25 cellular contexts compared by ENCODE assay signal in genomic region chr10:130553846-130554245, GRCh38.
"Had no signal": no experiment of that assay in that cellular context is flagged by ENCODE, and none has a peak within 500 bp of the region (broad histone marks: within the 10 kb centered on the region; RNA-seq: fewer than 3 reads in every experiment).

No MANE protein-coding gene starts in this region.

- H3K4me3 ChIP-seq: body of pancreas, cardiac muscle cell, gastroesophageal sphincter, heart left ventricle, lower lobe of right lung, neural progenitor cell, testis, upper lobe of left lung had no signal

- H3K4me2 ChIP-seq: neural progenitor cell had no signal

- H3K9me3 Mint-ChIP-seq: activated naive CD4-positive, alpha-beta T cell treated with anti-CD3 and anti-CD28 coated beads, Interleukin-2, amount 50 U/mL, for 24 hours; neural progenitor cell had no signal

- H3K4me3 Mint-ChIP-seq: activated CD8-positive, alpha-beta T cell treated with anti-CD3 and anti-CD28 coated beads, Interleukin-2, amount 10 ng/mL, durations not matched to agents 7 days and 5 days; activated naive CD4-positive, alpha-beta T cell treated with anti-CD3 and anti-CD28 coated beads, Interleukin-2, amount 50 U/mL, for 24 hours; naive thymus-derived CD4-positive, alpha-beta T cell; neural progenitor cell had no signal

- H3K36me3 Mint-ChIP-seq: activated naive CD4-positive, alpha-beta T cell treated with anti-CD3 and anti-CD28 coated beads, Interleukin-2, amount 50 U/mL, for 24 hours; naive thymus-derived CD4-positive, alpha-beta T cell; neural progenitor cell had no signal

- H3K36me3 ChIP-seq: cardiac muscle cell, gastroesophageal sphincter, heart left ventricle, lower lobe of right lung, neural progenitor cell, upper lobe of left lung had no signal

- H3K27ac Mint-ChIP-seq: activated CD8-positive, alpha-beta T cell treated with anti-CD3 and anti-CD28 coated beads, Interleukin-2, amount 10 ng/mL, durations not matched to agents 7 days and 5 days; activated naive CD4-positive, alpha-beta T cell treated with anti-CD3 and anti-CD28 coated beads, Interleukin-2, amount 50 U/mL, for 24 hours; naive thymus-derived CD4-positive, alpha-beta T cell; neural progenitor cell; progenitor cell of endocrine pancreas had no signal

- H3K9ac ChIP-seq: neural progenitor cell had no signal

- H3K9me3 ChIP-seq: body of pancreas, gastroesophageal sphincter, heart left ventricle, lower lobe of right lung, testis, upper lobe of left lung had no signal

- H3K27me3 ChIP-seq: body of pancreas, cardiac muscle cell, neural progenitor cell, testis, upper lobe of left lung had no signal

- H3K4me1 Mint-ChIP-seq: activated naive CD4-positive, alpha-beta T cell treated with anti-CD3 and anti-CD28 coated beads, Interleukin-2, amount 50 U/mL, for 24 hours; naive thymus-derived CD4-positive, alpha-beta T cell had no signal

- DNase-seq: activated CD4-positive, alpha-beta T cell treated with anti-CD3 and anti-CD28 coated beads, Interleukin-2, amount 50 U/mL, for 1 hour; activated CD4-positive, CD25-positive, alpha-beta regulatory T cell treated with anti-CD3 and anti-CD28 coated beads, Interleukin-2, amount 50 U/mL, for 72 hours; activated CD8-positive, alpha-beta T cell treated with anti-CD3 and anti-CD28 coated beads, Interleukin-2, amount 10 ng/mL, durations not matched to agents 7 days and 5 days; activated gamma-delta T cell treated with Interleukin-2 at 50 U/mL for 16 hours; activated T-cell treated with anti-CD3 and anti-CD28 coated beads, Interleukin-2, amount 50 U/mL, for 1 hour; anterior cingulate cortex; body of pancreas; cortex of kidney; heart left ventricle; lower lobe of right lung; naive thymus-derived CD4-positive, alpha-beta T cell; retina; stimulated activated CD4-positive, alpha-beta T cell treated with anti-CD3 and anti-CD28 coated beads, Interleukin-2, amount 100 ng/mL, for 48 hours; stimulated activated CD8-positive, alpha-beta memory T cell treated with anti-CD3 and anti-CD28 coated beads, Interleukin-4, amount 100 ng/mL, for 48 hours; stimulated activated naive CD4-positive, alpha-beta T cell; T-helper 2 cell; testis; upper lobe of left lung had no signal

- H3K27me3 Mint-ChIP-seq: activated naive CD4-positive, alpha-beta T cell treated with anti-CD3 and anti-CD28 coated beads, Interleukin-2, amount 50 U/mL, for 24 hours had no signal

- H3K27ac ChIP-seq: body of pancreas, cardiac muscle cell, epithelial cell of prostate, gastroesophageal sphincter, heart left ventricle, lower lobe of right lung, neural progenitor cell, testis, upper lobe of left lung, VCaP had no signal

- H3K4me1 ChIP-seq: body of pancreas, gastroesophageal sphincter, heart left ventricle, lower lobe of right lung, neural progenitor cell, testis, upper lobe of left lung had no signal

- H2AFZ ChIP-seq: neural progenitor cell had no signal
